9 cellular contexts compared by ENCODE assay signal in genomic region chr3:13009132-13009945, GRCh38.
DNase-seq lines count a peak whose midpoint lies in the region; ATAC-seq, FAIRE-seq and TF ChIP-seq lines count a peak whose summit lies in the region.
"Had no signal": no experiment of that assay in that cellular context is flagged by ENCODE, and none has a peak within 500 bp of the region (broad histone marks: within the 10 kb centered on the region; RNA-seq: fewer than 3 reads in every experiment).

No MANE protein-coding gene starts in this region.

- CTCF ChIA-PET in GM12878 (lab: Yijun Ruan, JAX): interaction anchor here (1.1 to 7.8 kb wide), 8 partner anchors 9 to 83 kb away, joined by 3 to 57 read pairs (median 16); no protein-coding TSS in a partner anchor

- no peaks in the 10 kb centered on the region for H4K20me1 ChIP-seq in GM12878 (ENCODE audit: control insufficient read depth, insufficient read depth)

- H3K36me3 ChIP-seq in GM12878 (ENCODE audit: control insufficient read depth in 2 of 2, insufficient read depth in 2 of 2, low read length in 1 of 2): peaks cover 0 to 6% of the 10 kb centered on the region in 2 experiments
- H3K36me3 ChIP-seq in pancreas: no peaks in the 10 kb centered on the region

- ATAC-seq in GM12878 (peak; percentile 35), pancreas (peak in 3 of 4 donors; percentile 31 to 55 (median 38)), HG03571 (IDR thresholded peaks at IDR 0.05; ENCODE audit: unreplicated experiment) (no peak)

- H3K27ac Mint-ChIP-seq in activated CD4-positive, alpha-beta T cell treated with anti-CD3 and anti-CD28 coated beads, Interleukin-2, amount 10 ng/mL, durations not matched to agents 24 days and 14 days: peak overlapping the region; percentile 87
- no peak overlapping the region for H3K27ac Mint-ChIP-seq in type B pancreatic cell

- SMC1A ChIA-PET in GM12878 (lab: Charles Lee; ENCODE audit: uncharacterized antibody, unreplicated experiment): interaction anchor here (1.1 to 12.7 kb wide), 8 partner anchors 10 to 101 kb away, joined by 3 to 123 read pairs (median 10); no protein-coding TSS in a partner anchor

- no peaks in the 10 kb centered on the region for H3K27me3 Mint-ChIP-seq in activated CD4-positive, alpha-beta T cell treated with anti-CD3 and anti-CD28 coated beads, Interleukin-2, amount 10 ng/mL, durations not matched to agents 24 days and 14 days
- no peaks in the 10 kb centered on the region for H3K27me3 Mint-ChIP-seq in type B pancreatic cell

- RAD21 ChIA-PET in GM12878 (lab: Charles Lee; ENCODE audit: unreplicated experiment): interaction anchor here (0.6 to 8.5 kb wide), 8 partner anchors 10 to 61 kb away, joined by 3 to 93 read pairs (median 13); no protein-coding TSS in a partner anchor

- H3K4me1 Mint-ChIP-seq in activated CD4-positive, alpha-beta T cell treated with anti-CD3 and anti-CD28 coated beads, Interleukin-2, amount 10 ng/mL, durations not matched to agents 24 days and 14 days: peaks cover 65% of the 10 kb centered on the region
- peaks cover 22% of the 10 kb centered on the region for H3K4me1 Mint-ChIP-seq in type B pancreatic cell (ENCODE audit: unreplicated experiment)

- H3K9me3 Mint-ChIP-seq in activated CD4-positive, alpha-beta T cell treated with anti-CD3 and anti-CD28 coated beads, Interleukin-2, amount 10 ng/mL, durations not matched to agents 24 days and 14 days: no peaks in the 10 kb centered on the region
- H3K9me3 Mint-ChIP-seq in type B pancreatic cell: no peaks in the 10 kb centered on the region

- H3K27me3 ChIP-seq in GM12878 (replicated peaks in 1 of 2; ENCODE audit: control insufficient read depth in 2 of 2, insufficient read depth in 2 of 2, low read length in 1 of 2): no peaks in the 10 kb centered on the region
- H3K27me3 ChIP-seq in pancreas: no peaks in the 10 kb centered on the region

- intact Hi-C loops in activated CD4-positive, alpha-beta T cell treated with anti-CD3 and anti-CD28 coated beads, Interleukin-2, amount 10 ng/mL, durations not matched to agents 24 days and 14 days (cut with micrococcal nuclease): no loop called here
- intact Hi-C loops in GM12878 (cut with micrococcal nuclease; ENCODE audit: unreplicated experiment) (no loop called here), pancreas (cut with DNase I) (no loop called here)

- TF ChIP-seq EP300 in GM12878 (IDR thresholded peaks at IDR 0.05; ENCODE audit: borderline replicate concordance in 1 of 2, control insufficient read depth in 1 of 2, low read depth in 2 of 2, low read length in 2 of 2): no peak

- no peak for FAIRE-seq in GM12878 (lab: Jason Lieb, UNC)
- FAIRE-seq in pancreas (lab: Jason Lieb, UNC): no peak

- H3K4me2 ChIP-seq in GM12878 (ENCODE audit: control insufficient read depth, insufficient read depth): peak overlapping the region; percentile 82
- H3K4me2 ChIP-seq: PC-9 had no signal

- peak overlapping the region; percentile 71 for H3K4me3 Mint-ChIP-seq in activated CD4-positive, alpha-beta T cell treated with anti-CD3 and anti-CD28 coated beads, Interleukin-2, amount 10 ng/mL, durations not matched to agents 24 days and 14 days
- H3K4me3 Mint-ChIP-seq in type B pancreatic cell: no peak overlapping the region

- TF ChIP-seq CTCF in GM12878 (IDR thresholded peaks at IDR 0.05 in 2 of 3, conservative IDR thresholded peaks at IDR 0.05 in 1 of 3; ENCODE audit: control insufficient read depth in 2 of 3, extremely low read depth in 1 of 3, insufficient read depth in 1 of 3, low read depth in 3 of 3, low read length in 3 of 3) (no peak), pancreas (IDR thresholded peaks at IDR 0.05) (no peak), type B pancreatic cell (conservative IDR thresholded peaks at IDR 0.05) (no peak)

- H2AFZ ChIP-seq in GM12878 (ENCODE audit: control insufficient read depth, low read depth, low read length): no peak overlapping the region
- H2AFZ ChIP-seq: PC-9 had no signal

- DNase-seq in activated CD4-positive, alpha-beta T cell treated with anti-CD3 and anti-CD28 coated beads, Interleukin-2, amount 10 ng/mL, durations not matched to agents 24 days and 14 days: peak; percentile 84
- DNase-seq in activated CD4-positive, alpha-beta T cell treated with anti-CD3 and anti-CD28 coated beads, Interleukin-2, amount 50 U/mL, for 4 hours: no peak
- DNase-seq in OCI-M2 (lab: John Stamatoyannopoulos, UW; ENCODE audit: unreplicated experiment): peak; percentile 18
- DNase-seq in GM12878 (ENCODE audit: low read depth, low spot score): no peak
- peak in 2 of 6 donors; percentile 63 to 64 for DNase-seq in pancreas
- no peak for DNase-seq in type B pancreatic cell (ENCODE audit: extremely low spot score, unreplicated experiment)
- DNase-seq in DMS114 treated with DMSO at 0.1 percent for 48 hours (lab: John Stamatoyannopoulos, UW; ENCODE audit: unreplicated experiment): no peak

- peak overlapping the region; percentile 93 for H3K9ac ChIP-seq in GM12878 (ENCODE audit: control insufficient read depth, insufficient read depth, low read length)

- H3K79me2 ChIP-seq in GM12878 (ENCODE audit: control insufficient read depth, insufficient read depth, low read length): peaks cover 93% of the 10 kb centered on the region

- in situ Hi-C loops in GM12878 (cut with MboI): no loop called here

- H3K4me3 ChIP-seq in GM12878: peak overlapping the region; percentile 46; the same call in 1 of the 2 replicates
- H3K4me3 ChIP-seq in pancreas: no peak overlapping the region
- H3K4me3 ChIP-seq: PC-9 had no signal

- peaks cover 25% of the 10 kb centered on the region for H3K36me3 Mint-ChIP-seq in activated CD4-positive, alpha-beta T cell treated with anti-CD3 and anti-CD28 coated beads, Interleukin-2, amount 10 ng/mL, durations not matched to agents 24 days and 14 days (ENCODE audit: low read depth)
- no peaks in the 10 kb centered on the region for H3K36me3 Mint-ChIP-seq in type B pancreatic cell

- 22% methylated on average over 16 of the region's 16 CpGs for WGBS in GM12878 (ENCODE audit: insufficient coverage, insufficient replicate concordance, low lambda C conversion rate, missing lambda C conversion rate)
- 78 to 85% methylated on average over 16 of the region's 16 CpGs for WGBS in pancreas, 2 donors

- POLR2A ChIA-PET in GM12878 (lab: Charles Lee): interaction anchor here (1.1 to 11.5 kb wide), 7 partner anchors 10 to 102 kb away, joined by 3 to 170 read pairs (median 4); no protein-coding TSS in a partner anchor

- TSS peak; percentile 76 for BruUV-seq in GM12878 (replicated peaks; lab: Mats Ljungman, UMichigan)

- peak overlapping the region; percentile 99 for H3K27ac ChIP-seq in GM12878 (ENCODE audit: control insufficient read depth, insufficient read depth)
- H3K27ac ChIP-seq in pancreas: no peak overlapping the region
- H3K27ac ChIP-seq: PC-9 had no signal

- no peak; the same call in 1 of the 2 replicates for TF ChIP-seq POLR2A in GM12878 (IDR thresholded peaks at IDR 0.05; ENCODE audit: low read depth, low read length)

- no peaks in the 10 kb centered on the region for H3K9me3 ChIP-seq in GM12878 (replicated peaks; ENCODE audit: control insufficient read depth, insufficient read depth, low read length)
- no peaks in the 10 kb centered on the region for H3K9me3 ChIP-seq in pancreas

- TF ChIP-seq RAD21 in GM12878 (IDR thresholded peaks at IDR 0.05; ENCODE audit: insufficient read depth, low read depth, low read length): no peak

- H3K4me1 ChIP-seq in GM12878 (ENCODE audit: control insufficient read depth, insufficient read depth, low read length) (peaks cover 93% of the 10 kb centered on the region), pancreas (no peaks in the 10 kb centered on the region)

TF ChIP-seq in GM12878, 131 proteins besides CTCF, POLR2A, EP300 and RAD21 (continues in another document):
- TF ChIP-seq MTA2 (IDR thresholded peaks at IDR 0.05; ENCODE audit: low read depth) (peak; percentile 62; the same call in 1 of the 2 replicates), PRDM15 (CRISPR knock-in tag; IDR thresholded peaks at IDR 0.05) (no peak), MYB (IDR thresholded peaks at IDR 0.05; ENCODE audit: borderline replicate concordance, low read depth, low read length) (no peak)

Comparison
In these comparisons a context has a peak if more than half of its experiments do, and no peak if none do; other contexts are left out.
1. DNase-seq: peak in activated CD4-positive, alpha-beta T cell treated with anti-CD3 and anti-CD28 coated beads, Interleukin-2, amount 10 ng/mL, durations not matched to agents 24 days and 14 days (single experiment) and OCI-M2 (single experiment); none in activated CD4-positive, alpha-beta T cell treated with anti-CD3 and anti-CD28 coated beads, Interleukin-2, amount 50 U/mL, for 4 hours (0 of 2), GM12878 (single experiment), type B pancreatic cell (single experiment) and DMS114 treated with DMSO at 0.1 percent for 48 hours (single experiment).